ENCODE assay signal across 1 cellular context in the genomic region with DNA sequence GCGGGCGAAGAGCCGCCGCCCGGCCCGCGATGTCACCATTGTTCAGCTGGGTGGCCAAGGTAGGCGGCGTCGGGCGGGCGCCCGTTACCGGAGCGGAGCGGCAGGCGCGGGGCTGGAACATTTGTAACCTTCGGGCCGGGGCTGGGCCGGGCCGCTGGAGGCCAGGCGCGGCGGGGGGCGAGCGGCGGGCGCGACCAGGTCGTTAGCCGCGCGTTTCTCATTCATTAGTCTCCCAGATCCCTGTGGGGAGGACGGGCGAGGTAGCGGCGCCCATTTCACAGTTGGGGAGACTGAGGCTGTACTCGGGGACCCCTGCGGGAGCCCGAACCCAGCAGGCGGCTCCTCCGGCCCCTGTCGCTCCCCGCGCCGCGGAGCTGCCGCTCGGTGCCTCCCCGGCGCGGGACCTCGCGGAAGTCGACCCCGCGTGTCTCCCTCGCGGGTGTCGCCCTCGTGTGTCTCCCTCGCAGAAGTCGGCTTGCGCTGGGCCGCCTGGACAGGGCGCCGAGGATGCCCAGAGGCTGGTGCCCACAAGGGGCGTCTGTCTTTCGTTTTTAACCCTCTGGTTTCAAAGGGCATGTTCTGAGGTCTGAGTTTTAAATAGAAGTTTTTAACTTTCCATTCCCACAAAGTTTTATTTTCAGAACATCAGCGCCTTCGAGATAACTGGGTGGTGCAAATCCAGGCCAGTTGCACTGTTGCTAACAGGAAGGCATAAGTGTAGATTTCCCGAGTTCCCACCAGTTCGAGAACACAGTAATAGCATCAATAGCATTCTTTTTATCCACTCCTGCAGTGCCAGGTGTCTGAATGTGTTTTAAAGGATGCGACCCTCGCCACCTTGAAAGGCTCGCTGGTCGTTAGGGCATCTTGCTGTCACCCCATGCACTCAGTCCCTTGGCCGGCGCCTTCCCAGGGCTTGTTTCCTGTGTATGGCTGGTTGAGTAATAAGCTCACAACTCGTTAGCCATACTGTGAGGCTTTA.
TF ChIP-seq lines count a peak whose summit lies in the region.

No MANE protein-coding gene starts in this region.

TF ChIP-seq in K562, 482 proteins besides CTCF, POLR2A, EP300 and RAD21 (continued from another document and continues in another):
- TF ChIP-seq ZNF318 (IDR thresholded peaks at IDR 0.05; ENCODE audit: borderline replicate concordance in 1 of 2, low read depth in 1 of 2), result no peak
- no peak for TF ChIP-seq THAP12 (CRISPR knock-in tag; IDR thresholded peaks at IDR 0.05)
- no peak for TF ChIP-seq ZNF561 (CRISPR knock-in tag; conservative IDR thresholded peaks at IDR 0.05)
- no peak for TF ChIP-seq SREBF2 (CRISPR knock-in tag; IDR thresholded peaks at IDR 0.05)
- no peak for TF ChIP-seq BACH1 (tag; IDR thresholded peaks at IDR 0.05)
- TF ChIP-seq CBX5 (IDR thresholded peaks at IDR 0.05; ENCODE audit: borderline replicate concordance, low read depth), result no peak
- peak; percentile 22; the same call in 1 of the 2 replicates for TF ChIP-seq CBFB (CRISPR knock-in tag; IDR thresholded peaks at IDR 0.05)
- no peak for TF ChIP-seq HCFC1 (IDR thresholded peaks at IDR 0.05; ENCODE audit: low read depth, low read length)
- TF ChIP-seq EZH2 (IDR thresholded peaks at IDR 0.05; ENCODE audit: borderline replicate concordance, low read depth, low read length), result no peak
- TF ChIP-seq SIRT6 (IDR thresholded peaks at IDR 0.05; ENCODE audit: low read depth, low read length), result no peak
- peak; percentile 68; the same call in 1 of the 2 replicates for TF ChIP-seq MAX (CRISPR knock-in tag; IDR thresholded peaks at IDR 0.05)
- no peak for TF ChIP-seq ZNF512 (tag; IDR thresholded peaks at IDR 0.05)
- no peak for TF ChIP-seq RBM17 (IDR thresholded peaks at IDR 0.05; ENCODE audit: borderline replicate concordance, low read depth, low read length)
- TF ChIP-seq SRSF7 (optimal IDR thresholded peaks at IDR 0.05; ENCODE audit: low read depth, low read length), result no peak
- peak; percentile 54; the same call in 1 of the 2 replicates for TF ChIP-seq PHF8 (IDR thresholded peaks at IDR 0.05; ENCODE audit: borderline replicate concordance, low read length)
- TF ChIP-seq CHD1 (IDR thresholded peaks at IDR 0.05; ENCODE audit: low read length), result no peak
- no peak for TF ChIP-seq ZNF253 (CRISPR knock-in tag; conservative IDR thresholded peaks at IDR 0.05)
- no peak for TF ChIP-seq GTF2E2 (tag; IDR thresholded peaks at IDR 0.05)
- no peak for TF ChIP-seq TCF15 (CRISPR knock-in tag; IDR thresholded peaks at IDR 0.05)
- TF ChIP-seq ZNF830 (CRISPR knock-in tag; IDR thresholded peaks at IDR 0.05), result 0 out of 2 replicates have a peak, but pooled peaks have one; percentile 14
- TF ChIP-seq TBL1XR1 (IDR thresholded peaks at IDR 0.05; ENCODE audit: low read length in 2 of 2), result no peak
- TF ChIP-seq RFX5 (IDR thresholded peaks at IDR 0.05; ENCODE audit: low read depth, low read length), result no peak
- TF ChIP-seq ATF4 (CRISPR knock-in tag; IDR thresholded peaks at IDR 0.05), result no peak
- TF ChIP-seq JUNB (CRISPR knock-in tag; conservative IDR thresholded peaks at IDR 0.05), result no peak
- no peak for TF ChIP-seq NFE2 (IDR thresholded peaks at IDR 0.05; ENCODE audit: low read depth)
- TF ChIP-seq BHLHE40 (IDR thresholded peaks at IDR 0.05; ENCODE audit: low read length), result no peak
- no peak for TF ChIP-seq HDAC8 (tag; IDR thresholded peaks at IDR 0.05)
- no peak for TF ChIP-seq MXD1 (CRISPR knock-in tag; IDR thresholded peaks at IDR 0.05; ENCODE audit: borderline replicate concordance, poor library complexity, severe bottlenecking)
- no peak for TF ChIP-seq THRA (IDR thresholded peaks at IDR 0.05)
- TF ChIP-seq SETDB1 (IDR thresholded peaks at IDR 0.05; ENCODE audit: low read length), result no peak
- no peak for TF ChIP-seq CCNT2 (IDR thresholded peaks at IDR 0.05; ENCODE audit: borderline replicate concordance, extremely low read depth, insufficient read length, low read depth, low read length)
- peak; percentile 52 for TF ChIP-seq MYC (IDR thresholded peaks at IDR 0.05; ENCODE audit: low read depth, low read length)
- TF ChIP-seq MYC (CRISPR knock-in tag; IDR thresholded peaks at IDR 0.05; ENCODE audit: borderline replicate concordance, low read depth), result no peak
- TF ChIP-seq, protein P1, sequence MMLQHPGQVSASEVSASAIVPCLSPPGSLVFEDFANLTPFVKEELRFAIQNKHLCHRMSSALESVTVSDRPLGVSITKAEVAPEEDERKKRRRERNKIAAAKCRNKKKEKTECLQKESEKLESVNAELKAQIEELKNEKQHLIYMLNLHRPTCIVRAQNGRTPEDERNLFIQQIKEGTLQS (IDR thresholded peaks at IDR 0.05), result no peak
- TF ChIP-seq, protein P1 (CRISPR knock-in tag; conservative IDR thresholded peaks at IDR 0.05), result no peak
- TF ChIP-seq ETV5 (CRISPR knock-in tag; IDR thresholded peaks at IDR 0.05; ENCODE audit: low read depth), result 0 out of 2 replicates have a peak, but pooled peaks have one; percentile 32
- TF ChIP-seq MEF2D (tag; conservative IDR thresholded peaks at IDR 0.05; ENCODE audit: low read depth), result no peak
- TF ChIP-seq NCOA6 (IDR thresholded peaks at IDR 0.05), result 0 out of 2 replicates have a peak, but pooled peaks have one; percentile 10
- TF ChIP-seq ZNF717 (CRISPR knock-in tag; IDR thresholded peaks at IDR 0.05), result no peak
- peak; percentile 52; the same call in 1 of the 2 replicates for TF ChIP-seq ZNF282 (CRISPR knock-in tag; IDR thresholded peaks at IDR 0.05)
- TF ChIP-seq CREBBP (IDR thresholded peaks at IDR 0.05; ENCODE audit: low read depth, low read length), result no peak
- no peak for TF ChIP-seq PHF20 (IDR thresholded peaks at IDR 0.05; ENCODE audit: partially characterized antibody)
- no peak for TF ChIP-seq ZC3H11A (IDR thresholded peaks at IDR 0.05; ENCODE audit: low read depth, low read length)
- TF ChIP-seq EHMT2 (IDR thresholded peaks at IDR 0.05), result no peak
- no peak for TF ChIP-seq ATF7 (IDR thresholded peaks at IDR 0.05)
